Comparison of ENCODE assay signal across 11 cellular contexts in the genomic region with DNA sequence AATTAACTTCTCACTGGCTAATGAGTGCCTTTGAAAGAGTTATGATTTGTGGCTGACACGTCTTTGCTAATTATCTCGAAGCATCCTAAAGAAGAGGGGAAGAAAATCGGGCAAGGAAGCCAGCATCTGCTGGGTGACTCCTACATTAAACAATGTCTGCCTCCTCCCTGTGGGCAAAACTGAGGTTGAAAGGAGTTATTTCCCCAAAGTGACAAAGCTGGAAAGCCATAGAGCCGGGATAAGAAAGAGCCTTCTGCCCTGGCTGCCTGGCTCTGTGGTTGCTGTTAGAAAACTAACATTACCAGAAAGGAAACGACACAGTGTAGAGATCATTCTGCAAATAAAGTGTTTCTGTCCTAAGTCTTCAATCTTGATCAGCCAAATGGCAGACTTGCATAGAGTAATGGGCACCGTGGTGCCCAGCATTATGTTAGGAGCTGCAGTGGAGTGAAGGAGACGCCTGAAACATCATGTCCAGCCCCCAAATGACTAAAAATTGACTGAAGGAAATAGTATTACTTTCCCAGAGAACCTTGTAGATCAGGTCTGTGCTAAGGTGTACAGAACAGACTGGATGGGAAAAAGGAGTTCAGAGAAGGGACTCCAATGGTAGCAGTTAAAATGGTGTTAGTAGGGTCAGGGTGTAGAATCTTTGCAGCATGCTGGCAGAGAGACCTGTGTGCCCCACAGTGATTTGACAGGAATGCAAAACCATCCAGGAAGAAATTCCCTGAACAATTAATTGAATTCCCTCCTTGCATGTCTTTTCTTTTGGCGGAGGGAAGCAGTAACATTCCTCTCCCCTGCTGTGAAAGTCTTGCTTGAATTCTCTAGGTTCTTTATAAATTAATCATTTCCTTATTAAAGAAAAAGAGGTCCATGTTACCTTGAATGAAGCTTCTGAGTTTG. TPM values are rescaled to one million over a fixed set of nuclear protein-coding genes. Genes with fewer than 3 reads are reported as not detected.
A peak's percentile ranks its signal among the peaks of the same experiment; 100 is the strongest.
DNase-seq lines count a peak whose midpoint lies in the region; ATAC-seq and TF ChIP-seq lines count a peak whose summit lies in the region.
"Had no signal": no experiment of that assay in that cellular context is flagged by ENCODE, and none has a peak within 500 bp of the region (broad histone marks: within the 10 kb centered on the region; RNA-seq: fewer than 3 reads in every experiment).

No MANE protein-coding gene starts in this region.

- H3K4me1 ChIP-seq in left ventricle myocardium inferior (peaks cover 35% of the 10 kb centered on the region), SJSA1 (replicated peaks) (peaks cover 56% of the 10 kb centered on the region)
- H3K4me1 ChIP-seq: BE2C had no signal

- H3K4me3 ChIP-seq in left ventricle myocardium inferior (no peak overlapping the region), SJSA1 (no peak overlapping the region), foreskin fibroblast (ENCODE audit: low read depth in 1 of 2, low read length in 2 of 2) (peak overlapping the region in 1 of 2 donors; percentile 8)

- no peak for TF ChIP-seq CTCF in left ventricle myocardium inferior (IDR thresholded peaks at IDR 0.05; ENCODE audit: borderline replicate concordance)
- no peak for TF ChIP-seq CTCF in foreskin fibroblast (IDR thresholded peaks at IDR 0.05; ENCODE audit: low read depth, low read length)

- H3K27me3 Mint-ChIP-seq in stimulated activated memory B cell treated with anti-CD40 and anti-IgM and Interleukin-4, amounts not matched to agents 10 μg/mL and 1 μg/mL and 100 μg/mL, for 72 hours, result no peaks in the 10 kb centered on the region

- peaks cover 16% of the 10 kb centered on the region for H3K9me3 ChIP-seq in left ventricle myocardium inferior (replicated peaks)
- H3K9me3 ChIP-seq in SJSA1 (replicated peaks), result peaks cover 8% of the 10 kb centered on the region
- H3K9me3 ChIP-seq: BE2C had no signal

- H3K27me3 ChIP-seq in left ventricle myocardium inferior (ENCODE audit: low read depth) (no peaks in the 10 kb centered on the region), SJSA1 (replicated peaks) (no peaks in the 10 kb centered on the region)
- H3K27me3 ChIP-seq: BE2C had no signal

- intact Hi-C loops in left ventricle myocardium inferior (cut with micrococcal nuclease), result no loop called here
- intact Hi-C loops in cardiac septum (cut with DNase I), result loop anchor here (5.0 kb wide), 1 partner anchor 48 kb away; no protein-coding TSS in a partner anchor

- peak overlapping the region; percentile 15 for H3K27ac Mint-ChIP-seq in stimulated activated memory B cell treated with anti-CD40 and anti-IgM and Interleukin-4, amounts not matched to agents 10 μg/mL and 1 μg/mL and 100 μg/mL, for 72 hours

- H3K4me3 Mint-ChIP-seq in stimulated activated memory B cell treated with anti-CD40 and anti-IgM and Interleukin-4, amounts not matched to agents 10 μg/mL and 1 μg/mL and 100 μg/mL, for 72 hours, result no peak overlapping the region

- DNase-seq in left ventricle myocardium inferior (no peak), cardiac septum (ENCODE audit: low spot score) (no peak), SJSA1 (ENCODE audit: low read depth in 1 of 2, low spot score in 2 of 2) (peak; percentile 70 to 87), foreskin fibroblast (peak; percentile 64 to 81), NCI-H187 treated with DMSO at 0.1 percent for 48 hours (lab: John Stamatoyannopoulos, UW) (no peak), HuH-7 (ENCODE audit: low spot score) (no peak), anterior cingulate cortex (lab: John Stamatoyannopoulos, UW) (no peak)
- DNase-seq: BE2C had no signal

- peaks cover 4% of the 10 kb centered on the region for H3K9me3 Mint-ChIP-seq in stimulated activated memory B cell treated with anti-CD40 and anti-IgM and Interleukin-4, amounts not matched to agents 10 μg/mL and 1 μg/mL and 100 μg/mL, for 72 hours

- ATAC-seq in stimulated activated memory B cell treated with anti-CD40 and anti-IgM and Interleukin-4, amounts not matched to agents 10 μg/mL and 1 μg/mL and 100 μg/mL, for 72 hours, result no peak

- H3K36me3 Mint-ChIP-seq in stimulated activated memory B cell treated with anti-CD40 and anti-IgM and Interleukin-4, amounts not matched to agents 10 μg/mL and 1 μg/mL and 100 μg/mL, for 72 hours, result no peaks in the 10 kb centered on the region

- no peaks in the 10 kb centered on the region for H3K36me3 ChIP-seq in left ventricle myocardium inferior
- no peaks in the 10 kb centered on the region for H3K36me3 ChIP-seq in SJSA1
- H3K36me3 ChIP-seq: BE2C had no signal

- peak overlapping the region; percentile 24 for H3K27ac ChIP-seq in left ventricle myocardium inferior (replicated peaks)
- H3K27ac ChIP-seq in SJSA1, result peak overlapping the region; percentile 91
- H3K27ac ChIP-seq: epithelial cell of prostate, HL-60 had no signal

- peaks cover 11% of the 10 kb centered on the region for H3K4me1 Mint-ChIP-seq in stimulated activated memory B cell treated with anti-CD40 and anti-IgM and Interleukin-4, amounts not matched to agents 10 μg/mL and 1 μg/mL and 100 μg/mL, for 72 hours

RNA-seq across cellular contexts. Expression of a gene that starts 44.4 kb away (rescaled TPM):
- total RNA-seq in left ventricle myocardium inferior, result 182 TPM
- 116 TPM for total RNA-seq in cardiac septum
- 22.2 and 46.0 TPM in 2 replicates for total RNA-seq in SJSA1 (2014; rRNA removed; shearing (Covaris generic))

Comparison
In these comparisons a context has a peak if more than half of its experiments do, and no peak if none do; other contexts are left out.
1. DNase-seq: peak in SJSA1 (2 of 2) and foreskin fibroblast (2 of 2); none in left ventricle myocardium inferior (single experiment), cardiac septum (single experiment), NCI-H187 treated with DMSO at 0.1 percent for 48 hours (single experiment), HuH-7 (single experiment) and anterior cingulate cortex (0 of 58).